21 cellular contexts compared by ENCODE assay signal in genomic region chr6:96631248-96631647, GRCh38.
DNase-seq lines count a peak whose midpoint lies in the region; ATAC-seq and TF ChIP-seq lines count a peak whose summit lies in the region.
"Had no signal": no experiment of that assay in that cellular context is flagged by ENCODE, and none has a peak within 500 bp of the region (broad histone marks: within the 10 kb centered on the region; RNA-seq: fewer than 3 reads in every experiment).

No MANE protein-coding gene starts in this region.

- H3K9me3 ChIP-seq in mammary epithelial cell (replicated peaks; ENCODE audit: insufficient read depth, low read length) (no peaks in the 10 kb centered on the region), breast epithelium (no peaks in the 10 kb centered on the region), PC-3 (ENCODE audit: low read length) (no peaks in the 10 kb centered on the region), testis (no peaks in the 10 kb centered on the region), sigmoid colon (no peaks in the 10 kb centered on the region)
- H3K9me3 ChIP-seq: mucosa of descending colon, stomach, transverse colon had no signal

- BruUV-seq in mammary epithelial cell (replicated peaks; lab: Mats Ljungman, UMichigan): no TSS peak
- BruUV-seq in PC-3 (replicated peaks; lab: Mats Ljungman, UMichigan): no TSS peak

- DNase-seq in mammary epithelial cell (peak; percentile 2), breast epithelium (ENCODE audit: low spot score in 2 of 2) (no peak), PC-3 (peak; percentile 6), epithelial cell of esophagus (ENCODE audit: low read depth) (peak; percentile 41), testis (peak; percentile 61), sigmoid colon (no peak), NOMO-1 treated with DMSO at 0.1 percent for 48 hours (lab: John Stamatoyannopoulos, UW; ENCODE audit: unreplicated experiment) (no peak)
- DNase-seq: activated T-cell treated with anti-CD3 and anti-CD28 coated beads, Interleukin-2, amount 50 U/mL, for 24 hours; effector memory CD8-positive, alpha-beta T cell; HCEC 1CT; mucosa of descending colon; NCI-H1105 treated with DMSO at 0.1 percent for 48 hours; NCI-H2081 treated with DMSO at 0.1 percent for 48 hours; NCI-H446 treated with DMSO at 0.1 percent for 48 hours; nephron progenitor cell; right cardiac atrium; stomach; transverse colon; WERI-Rb-1 had no signal

- dilution Hi-C loops in mammary epithelial cell (cut with HindIII; ENCODE audit: low sequenced_read_pairs): no loop called here

- in situ Hi-C loops in mammary epithelial cell (cut with MboI; ENCODE audit: low sequenced_read_pairs in 2 of 2): loop anchor here in 1 of 2 donors (25.0 kb wide), 1 partner anchor 256 kb away; the partner anchor contains the start of gene NDUFAF4

- H3K4me3 ChIP-seq in mammary epithelial cell (replicated peaks in 1 of 3; ENCODE audit: insufficient read depth in 1 of 3, low read depth in 2 of 3, low read length in 3 of 3) (no peak overlapping the region), breast epithelium (no peak overlapping the region), PC-3 (ENCODE audit: low read length) (no peak overlapping the region), epithelial cell of esophagus (ENCODE audit: low read length) (no peak overlapping the region), testis (no peak overlapping the region), sigmoid colon (no peak overlapping the region)
- H3K4me3 ChIP-seq: mucosa of descending colon, stomach, transverse colon had no signal

- TF ChIP-seq EP300 in sigmoid colon (IDR thresholded peaks at IDR 0.05): no peak

- no peaks in the 10 kb centered on the region for H3K9me2 ChIP-seq in PC-3 (replicated peaks; ENCODE audit: low read length)

- H3K9ac ChIP-seq in mammary epithelial cell (ENCODE audit: insufficient read depth, low read length): no peak overlapping the region
- no peak overlapping the region for H3K9ac ChIP-seq in PC-3 (ENCODE audit: low read length)
- H3K9ac ChIP-seq: parathyroid adenoma had no signal

- H3K27me3 ChIP-seq in mammary epithelial cell (ENCODE audit: insufficient read depth, low read length): peaks cover 6% of the 10 kb centered on the region
- no peaks in the 10 kb centered on the region for H3K27me3 ChIP-seq in breast epithelium
- H3K27me3 ChIP-seq in PC-3 (ENCODE audit: low read length): peaks cover 5% of the 10 kb centered on the region; the same call in 1 of the 2 replicates
- H3K27me3 ChIP-seq in testis: no peaks in the 10 kb centered on the region
- no peaks in the 10 kb centered on the region for H3K27me3 ChIP-seq in sigmoid colon
- H3K27me3 ChIP-seq: stomach, transverse colon had no signal

- no peaks in the 10 kb centered on the region for H3K4me1 ChIP-seq in mammary epithelial cell (ENCODE audit: insufficient read depth, low read length)
- no peaks in the 10 kb centered on the region for H3K4me1 ChIP-seq in breast epithelium
- H3K4me1 ChIP-seq in PC-3 (ENCODE audit: insufficient read depth, low read length): no peaks in the 10 kb centered on the region
- H3K4me1 ChIP-seq in testis: peaks cover 5% of the 10 kb centered on the region
- H3K4me1 ChIP-seq in sigmoid colon: no peaks in the 10 kb centered on the region
- H3K4me1 ChIP-seq: parathyroid adenoma, stomach, transverse colon had no signal

- no peaks in the 10 kb centered on the region for H4K20me1 ChIP-seq in mammary epithelial cell (ENCODE audit: insufficient read depth, low read length)
- no peaks in the 10 kb centered on the region for H4K20me1 ChIP-seq in PC-3 (ENCODE audit: low read length)

- H3F3A ChIP-seq in PC-3 (ENCODE audit: low read length, unreplicated experiment): no peaks in the 10 kb centered on the region

- H3K27ac ChIP-seq in mammary epithelial cell (ENCODE audit: insufficient read depth, low read depth, low read length) (no peak overlapping the region), breast epithelium (no peak overlapping the region), PC-3 (ENCODE audit: low read length) (no peak overlapping the region), testis (no peak overlapping the region), sigmoid colon (no peak overlapping the region)
- H3K27ac ChIP-seq: parathyroid adenoma, stomach, transverse colon, WERI-Rb-1 had no signal

- WGBS in mammary epithelial cell (ENCODE audit: low coverage, missing lambda C conversion rate): 55% methylated on average over 3 of the region's 3 CpGs
- WGBS in testis, 2 donors: 31 to 34% methylated on average over 3 of the region's 3 CpGs
- 11 to 58% methylated on average over 3 of the region's 3 CpGs for WGBS in sigmoid colon, 2 donors

- H3K4me2 ChIP-seq in mammary epithelial cell (ENCODE audit: insufficient read depth, low read depth, low read length) (no peak overlapping the region), PC-3 (ENCODE audit: low read length) (no peak overlapping the region)

- TF ChIP-seq CTCF in mammary epithelial cell (conservative IDR thresholded peaks at IDR 0.05 in 1 of 2, IDR thresholded peaks at IDR 0.05 in 1 of 2; ENCODE audit: extremely low read depth in 1 of 2, insufficient read depth in 1 of 2, low read depth in 1 of 2, low read length in 2 of 2) (no peak), breast epithelium (IDR thresholded peaks at IDR 0.05) (no peak), PC-3 (conservative IDR thresholded peaks at IDR 0.05; ENCODE audit: low read depth, low read length) (no peak), epithelial cell of esophagus (IDR thresholded peaks at IDR 0.05; ENCODE audit: insufficient read depth, low read depth, low read length, missing control alignments) (no peak), testis (IDR thresholded peaks at IDR 0.05) (no peak), sigmoid colon (IDR thresholded peaks at IDR 0.05) (no peak)

- intact Hi-C loops in mammary epithelial cell (cut with micrococcal nuclease): no loop called here
- intact Hi-C loops in breast epithelium (cut with DNase I; ENCODE audit: low total_unique reads): no loop called here
- intact Hi-C loops in PC-3 (cut with micrococcal nuclease): no loop called here
- intact Hi-C loops in testis (cut with DNase I; ENCODE audit: low total_unique reads): loop anchor here (10.0 kb wide), 1 partner anchor 434 kb away; no protein-coding TSS in a partner anchor
- intact Hi-C loops in sigmoid colon (cut with DNase I): no loop called here

- H3K36me3 ChIP-seq in mammary epithelial cell (ENCODE audit: insufficient read depth, low read length): no peaks in the 10 kb centered on the region
- no peaks in the 10 kb centered on the region for H3K36me3 ChIP-seq in breast epithelium
- no peaks in the 10 kb centered on the region for H3K36me3 ChIP-seq in PC-3 (ENCODE audit: low read depth, low read length)
- no peaks in the 10 kb centered on the region for H3K36me3 ChIP-seq in testis (ENCODE audit: low read depth, missing control alignments)
- H3K36me3 ChIP-seq in sigmoid colon: no peaks in the 10 kb centered on the region
- H3K36me3 ChIP-seq: stomach, transverse colon, WERI-Rb-1 had no signal

- TF ChIP-seq POLR2A in breast epithelium (IDR thresholded peaks at IDR 0.05): no peak
- no peak for TF ChIP-seq POLR2A in testis (IDR thresholded peaks at IDR 0.05)
- no peak for TF ChIP-seq POLR2A in sigmoid colon (IDR thresholded peaks at IDR 0.05)

- POLR2A ChIA-PET in PC-3 (lab: Charles Lee; ENCODE audit: unreplicated experiment): no interaction called here

- H2AFZ ChIP-seq in mammary epithelial cell (ENCODE audit: low read depth, low read length) (no peak overlapping the region), PC-3 (ENCODE audit: low read length) (no peak overlapping the region)
- H2AFZ ChIP-seq: parathyroid adenoma had no signal

- CTCF ChIA-PET in mammary epithelial cell (lab: Charles Lee; ENCODE audit: low non-redundant PET) (no interaction called here), PC-3 (lab: Charles Lee) (no interaction called here)

- no peak for ATAC-seq in PC-3
- ATAC-seq: effector memory CD8-positive, alpha-beta T cell; esophagus mucosa; mucosa of descending colon; right cardiac atrium had no signal

- no peaks in the 10 kb centered on the region for H3K79me2 ChIP-seq in mammary epithelial cell (ENCODE audit: insufficient read depth, low read length)
- H3K79me2 ChIP-seq in PC-3 (ENCODE audit: low read length): no peaks in the 10 kb centered on the region
- H3K79me2 ChIP-seq: parathyroid adenoma had no signal

Comparison
In these comparisons a context has a peak if more than half of its experiments do, and no peak if none do; other contexts are left out.
1. DNase-seq: peak in mammary epithelial cell (single experiment), PC-3 (single experiment), epithelial cell of esophagus (single experiment) and testis (single experiment); none in breast epithelium (0 of 2), sigmoid colon (single experiment) and NOMO-1 treated with DMSO at 0.1 percent for 48 hours (single experiment).